27 cellular contexts compared by ENCODE assay signal in the genomic region with DNA sequence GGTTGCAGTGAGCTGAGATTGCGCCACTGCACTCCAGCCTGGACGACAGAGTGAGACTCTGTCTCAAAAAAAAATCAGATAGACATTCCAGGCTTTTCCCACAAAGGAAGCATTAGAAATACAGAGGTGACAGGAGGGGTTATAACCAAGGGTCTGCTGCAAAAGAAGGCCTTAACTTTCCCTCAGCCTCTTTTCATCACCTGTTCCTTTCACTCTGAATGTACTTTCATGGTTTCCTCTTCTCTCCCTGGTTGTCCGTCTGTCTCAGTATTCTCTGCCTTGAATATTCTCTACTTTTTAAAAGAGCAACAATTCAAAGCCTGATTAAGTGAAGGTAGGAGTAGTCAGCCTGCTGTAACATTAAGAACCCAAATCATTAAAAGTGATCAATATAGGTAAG. TPM values are rescaled to one million over a fixed set of nuclear protein-coding genes. Genes with fewer than 3 reads are reported as not detected.
DNase-seq lines count a peak whose midpoint lies in the region; ATAC-seq and TF ChIP-seq lines count a peak whose summit lies in the region.
"Had no signal": no experiment of that assay in that cellular context is flagged by ENCODE, and none has a peak within 500 bp of the region (broad histone marks: within the 10 kb centered on the region; RNA-seq: fewer than 3 reads in every experiment).

No MANE protein-coding gene starts in this region.

- intact Hi-C loops in activated naive CD4-positive, alpha-beta T cell treated with anti-CD3 and anti-CD28 coated beads for 36 hours (cut with micrococcal nuclease): no loop called here
- intact Hi-C loops in PC-9 (cut with micrococcal nuclease; ENCODE audit: unreplicated experiment): no loop called here
- intact Hi-C loops in gastrocnemius medialis (cut with DNase I; ENCODE audit: low total_unique reads): loop anchor here (5.0 kb wide), 1 partner anchor 50 kb away; a partner anchor contains a TSS

- H3K36me3 Mint-ChIP-seq in activated naive CD4-positive, alpha-beta T cell treated with anti-CD3 and anti-CD28 coated beads for 36 hours (ENCODE audit: low read depth): peaks cover 17% of the 10 kb centered on the region
- H3K36me3 Mint-ChIP-seq in activated naive CD4-positive, alpha-beta T cell treated with anti-CD3 and anti-CD28 coated beads, Interleukin-2, amount 50 U/mL, for 72 hours: peaks cover 4 to 14% of the 10 kb centered on the region in 2 donors
- peaks cover 20% of the 10 kb centered on the region for H3K36me3 Mint-ChIP-seq in brain

- H3K4me1 ChIP-seq in PC-9 (replicated peaks; ENCODE audit: insufficient read depth) (no peaks in the 10 kb centered on the region), gastrocnemius medialis (peaks cover 78 to 82% of the 10 kb centered on the region in 2 donors)

- peak overlapping the region; percentile 4 for H3K27ac Mint-ChIP-seq in activated naive CD4-positive, alpha-beta T cell treated with anti-CD3 and anti-CD28 coated beads for 36 hours
- no peak overlapping the region for H3K27ac Mint-ChIP-seq in activated naive CD4-positive, alpha-beta T cell treated with anti-CD3 and anti-CD28 coated beads, Interleukin-2, amount 50 U/mL, for 72 hours
- peak overlapping the region in 4 of 5 experiments; percentile 9 to 43 (median 32) for H3K27ac Mint-ChIP-seq in brain

- H3K4me3 Mint-ChIP-seq in activated naive CD4-positive, alpha-beta T cell treated with anti-CD3 and anti-CD28 coated beads for 36 hours: no peak overlapping the region
- no peak overlapping the region for H3K4me3 Mint-ChIP-seq in brain

- H3F3A ChIP-seq in PC-9 (ENCODE audit: insufficient read depth, low read depth): peaks cover 23% of the 10 kb centered on the region; the same call in 1 of the 2 replicates

- in situ Hi-C loops in gastrocnemius medialis (cut with MboI; ENCODE audit: low sequenced_read_pairs in 4 of 4): no loop called here

- no peaks in the 10 kb centered on the region for H3K9me3 ChIP-seq in PC-9 (ENCODE audit: insufficient read depth, low read depth)
- no peaks in the 10 kb centered on the region for H3K9me3 ChIP-seq in gastrocnemius medialis
- H3K9me3 ChIP-seq: ovary, SK-N-SH, upper lobe of right lung had no signal

- no peaks in the 10 kb centered on the region for H3K9me3 Mint-ChIP-seq in activated naive CD4-positive, alpha-beta T cell treated with anti-CD3 and anti-CD28 coated beads for 36 hours
- no peaks in the 10 kb centered on the region for H3K9me3 Mint-ChIP-seq in activated naive CD4-positive, alpha-beta T cell treated with anti-CD3 and anti-CD28 coated beads, Interleukin-2, amount 50 U/mL, for 72 hours
- H3K9me3 Mint-ChIP-seq in brain: no peaks in the 10 kb centered on the region
- H3K9me3 Mint-ChIP-seq: naive thymus-derived CD8-positive, alpha-beta T cell had no signal

- H3K27me3 Mint-ChIP-seq in activated naive CD4-positive, alpha-beta T cell treated with anti-CD3 and anti-CD28 coated beads for 36 hours (ENCODE audit: low read depth): no peaks in the 10 kb centered on the region
- H3K27me3 Mint-ChIP-seq in brain: no peaks in the 10 kb centered on the region
- H3K27me3 Mint-ChIP-seq: naive thymus-derived CD8-positive, alpha-beta T cell had no signal

- H2AFZ ChIP-seq in PC-9: no peak overlapping the region

- POLR2A ChIA-PET in PC-9 (lab: Charles Lee; ENCODE audit: unreplicated experiment): no interaction called here

- no peak overlapping the region for H3K4me3 ChIP-seq in PC-9
- no peak overlapping the region for H3K4me3 ChIP-seq in gastrocnemius medialis
- H3K4me3 ChIP-seq: dorsolateral prefrontal cortex, ovary, upper lobe of right lung had no signal

- TF ChIP-seq POLR2A in gastrocnemius medialis (IDR thresholded peaks at IDR 0.05): no peak

- DNase-seq in activated naive CD4-positive, alpha-beta T cell treated with anti-CD3 and anti-CD28 coated beads for 36 hours: no peak
- DNase-seq in activated naive CD4-positive, alpha-beta T cell treated with anti-CD3 and anti-CD28 coated beads, Interleukin-2, amount 50 U/mL, for 72 hours (ENCODE audit: low spot score in 2 of 2): no peak
- DNase-seq in PC-9: no peak
- no peak for DNase-seq in gastrocnemius medialis
- no peak for DNase-seq in activated CD8-positive, alpha-beta memory T cell treated with anti-CD3 and anti-CD28 coated beads, Interleukin-2, amount 50 U/mL, for 4 hours
- DNase-seq: activated CD4-positive, CD25-positive, alpha-beta regulatory T cell; activated effector memory CD4-positive, alpha-beta T cell treated with anti-CD3 and anti-CD28 coated beads, Interleukin-2, amount 50 U/mL, for 16 hours; central memory CD4-positive, alpha-beta T cell; dorsolateral prefrontal cortex; left cardiac atrium; mesenchymal stem cell; MM.1S; naive thymus-derived CD8-positive, alpha-beta T cell; NCI-H1417 treated with DMSO at 0.1 percent for 48 hours; NCI-H510A; NK-92 treated with Interleukin-12 subunit alpha and Interleukin-12 subunit beta, amount 100 ng/mL, for 24 hours; ovary; right cardiac atrium; SK-N-SH; stimulated activated CD4-positive, alpha-beta T cell treated with anti-CD3 and anti-CD28 coated beads, Interleukin-12 subunit alpha, Interleukin-12 subunit beta, amount 100 ng/mL, for 4 hours; T-helper 9 cell; upper lobe of right lung had no signal

- CTCF ChIA-PET in activated naive CD4-positive, alpha-beta T cell treated with anti-CD3 and anti-CD28 coated beads for 36 hours (lab: Charles Lee): interaction anchor here (0.9 kb wide), 1 partner anchor 13 kb away, joined by 3 read pairs; no protein-coding TSS in a partner anchor
- CTCF ChIA-PET in PC-9 (lab: Charles Lee): no interaction called here

- H3K27ac ChIP-seq in PC-9 (no peak overlapping the region), gastrocnemius medialis (peak overlapping the region; percentile 30 to 83 (median 78))
- H3K27ac ChIP-seq: ovary, upper lobe of right lung had no signal

- H3K79me2 ChIP-seq in PC-9 (ENCODE audit: low read depth): peaks cover 96% of the 10 kb centered on the region

- 0 out of 2 replicates have a peak, but pooled peaks cover 10% of the 10 kb centered on the region for H3K36me3 ChIP-seq in PC-9 (ENCODE audit: low read depth)
- no peaks in the 10 kb centered on the region for H3K36me3 ChIP-seq in gastrocnemius medialis
- H3K36me3 ChIP-seq: ovary had no signal

- TF ChIP-seq CTCF in PC-9 (conservative IDR thresholded peaks at IDR 0.05) (no peak), brain (conservative IDR thresholded peaks at IDR 0.05) (no peak), gastrocnemius medialis (IDR thresholded peaks at IDR 0.05 in 4 of 5, conservative IDR thresholded peaks at IDR 0.05 in 1 of 5) (no peak)

- H3K9me2 ChIP-seq in PC-9 (ENCODE audit: insufficient read depth): no peaks in the 10 kb centered on the region
- H3K9me2 ChIP-seq: SK-N-SH had no signal

- peaks cover 67% of the 10 kb centered on the region for H3K4me1 Mint-ChIP-seq in activated naive CD4-positive, alpha-beta T cell treated with anti-CD3 and anti-CD28 coated beads for 36 hours (ENCODE audit: low read depth)
- peaks cover 74% of the 10 kb centered on the region for H3K4me1 Mint-ChIP-seq in brain

- H3K27me3 ChIP-seq in PC-9 (ENCODE audit: insufficient read depth, low read depth) (no peaks in the 10 kb centered on the region), gastrocnemius medialis (no peaks in the 10 kb centered on the region)
- H3K27me3 ChIP-seq: dorsolateral prefrontal cortex, ovary, upper lobe of right lung had no signal

- H4K20me1 ChIP-seq in PC-9 (ENCODE audit: insufficient read depth): peaks cover 76% of the 10 kb centered on the region

- no peak for ATAC-seq in activated naive CD4-positive, alpha-beta T cell treated with anti-CD3 and anti-CD28 coated beads, Interleukin-2, amount 50 U/mL, for 72 hours
- ATAC-seq in gastrocnemius medialis (no peak), GM21825 (IDR thresholded peaks at IDR 0.05; ENCODE audit: unreplicated experiment) (no peak), HG03280 (IDR thresholded peaks at IDR 0.05; ENCODE audit: unreplicated experiment) (no peak)
- ATAC-seq: left cardiac atrium; naive thymus-derived CD8-positive, alpha-beta T cell; right cardiac atrium; upper lobe of right lung had no signal

- TSS peak; percentile 13 for BruUV-seq in PC-9 (replicated peaks; lab: Mats Ljungman, UMichigan)

- H3K4me2 ChIP-seq in PC-9: no peak overlapping the region
- H3K4me2 ChIP-seq: SK-N-SH had no signal

RNA-seq across cellular contexts. Expression of a gene that starts 50.2 kb away (rescaled TPM):
- 100 to 1,000 TPM; 104 to 105 TPM for total RNA-seq in activated naive CD4-positive, alpha-beta T cell treated with anti-CD3 and anti-CD28 coated beads for 36 hours
- 100 to 1,000 TPM; 105 to 128 TPM for total RNA-seq in activated naive CD4-positive, alpha-beta T cell treated with anti-CD3 and anti-CD28 coated beads, Interleukin-2, amount 50 U/mL, for 72 hours
- total RNA-seq in PC-9 (2021) (115 and 165 TPM in 2 replicates), gastrocnemius medialis (100 to 1,000 TPM; 106 to 185 (median 136) TPM)
- polyA plus RNA-seq in brain (ENCODE audit: insufficient read depth, low read depth, low replicate concordance): 47.2 TPM

RNA-seq across cellular contexts. Expression of a gene that starts 53.8 kb away (rescaled TPM):
- total RNA-seq in activated naive CD4-positive, alpha-beta T cell treated with anti-CD3 and anti-CD28 coated beads for 36 hours: not detected
- under 1 TPM in 1 of 2 donors, not detected in 1; 0.62 TPM for total RNA-seq in activated naive CD4-positive, alpha-beta T cell treated with anti-CD3 and anti-CD28 coated beads, Interleukin-2, amount 50 U/mL, for 72 hours
- 5.4 and 7.3 TPM in 2 replicates for total RNA-seq in PC-9 (2021)
- polyA plus RNA-seq in brain (ENCODE audit: insufficient read depth, low read depth, low replicate concordance): 0.24 TPM
- total RNA-seq in gastrocnemius medialis: 10 to 100 TPM; 48.9 to 68.6 (median 59.4) TPM
- total RNA-seq: left cardiac atrium, RPMI7951 had no signal
- polyA plus RNA-seq: AG04450; naive thymus-derived CD8-positive, alpha-beta T cell had no signal

Comparison
In these comparisons a context has a peak if more than half of its experiments do, and no peak if none do; other contexts are left out.
1. H3K27ac Mint-ChIP-seq: peak in activated naive CD4-positive, alpha-beta T cell treated with anti-CD3 and anti-CD28 coated beads for 36 hours (single experiment) and brain (4 of 5); none in activated naive CD4-positive, alpha-beta T cell treated with anti-CD3 and anti-CD28 coated beads, Interleukin-2, amount 50 U/mL, for 72 hours (0 of 2).